ENCODE assay signal across 24 cellular contexts in the genomic region with DNA sequence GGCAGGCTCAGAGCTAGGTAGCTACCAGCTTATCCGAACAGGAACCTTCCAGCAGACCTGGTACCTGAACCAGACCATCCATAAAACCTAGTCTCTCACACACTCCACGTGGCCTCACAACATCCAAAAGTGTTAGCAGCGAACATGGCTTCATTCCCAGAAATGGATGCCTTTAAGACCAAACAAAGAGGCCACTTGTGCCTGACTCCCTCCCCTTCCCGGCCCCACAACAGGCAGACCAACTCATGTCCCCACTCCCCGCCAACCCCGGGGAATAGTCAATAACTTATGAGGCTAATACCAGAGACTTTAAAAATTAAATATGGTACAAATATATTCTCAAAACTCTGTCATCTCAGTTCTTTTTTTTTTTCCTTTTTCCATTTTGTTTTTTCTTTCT. TPM values are rescaled to one million over a fixed set of nuclear protein-coding genes. Genes with fewer than 3 reads are reported as not detected.
"Had no signal": no experiment of that assay in that cellular context is flagged by ENCODE, and none has a peak within 500 bp of the region (broad histone marks: within the 10 kb centered on the region; RNA-seq: fewer than 3 reads in every experiment).

No MANE protein-coding gene starts in this region.

- H3K27ac Mint-ChIP-seq: activated CD4-positive, alpha-beta T cell treated with anti-CD3 and anti-CD28 coated beads, Interleukin-2, amount 10 ng/mL, durations not matched to agents 24 days and 14 days; activated CD8-positive, alpha-beta T cell treated with anti-CD3 and anti-CD28 coated beads, Interleukin-2, amount 10 ng/mL, durations not matched to agents 7 days and 5 days; activated naive CD8-positive, alpha-beta T cell; mesothelial cell of epicardium had no signal

- H3K27me3 Mint-ChIP-seq: activated CD4-positive, alpha-beta T cell treated with anti-CD3 and anti-CD28 coated beads, Interleukin-2, amount 10 ng/mL, durations not matched to agents 24 days and 14 days had no signal

- H3K9me3 Mint-ChIP-seq: activated CD4-positive, alpha-beta T cell treated with anti-CD3 and anti-CD28 coated beads, Interleukin-2, amount 10 ng/mL, durations not matched to agents 24 days and 14 days; neural crest cell had no signal

- H3K36me3 Mint-ChIP-seq: activated naive CD8-positive, alpha-beta T cell had no signal

- ATAC-seq: activated CD8-positive, alpha-beta T cell treated with anti-CD3 and anti-CD28 coated beads, Interleukin-2, amount 10 ng/mL, durations not matched to agents 7 days and 5 days; gastrocnemius medialis; lower lobe of right lung had no signal

- H3K4me1 Mint-ChIP-seq: activated CD4-positive, alpha-beta T cell treated with anti-CD3 and anti-CD28 coated beads, Interleukin-2, amount 10 ng/mL, durations not matched to agents 24 days and 14 days; mesothelial cell of epicardium; neural crest cell had no signal

- DNase-seq: activated CD4-positive, alpha-beta T cell treated with anti-CD3 and anti-CD28 coated beads, Interleukin-2, amount 10 ng/mL, durations not matched to agents 24 days and 14 days; activated CD4-positive, CD25-positive, alpha-beta regulatory T cell; activated CD8-positive, alpha-beta T cell treated with anti-CD3 and anti-CD28 coated beads, Interleukin-2, amount 10 ng/mL, durations not matched to agents 7 days and 5 days; activated gamma-delta T cell treated with Interleukin-2 at 50 U/mL for 16 hours; amniotic stem cell; brain microvascular endothelial cell; cerebellar nuclear complex; dermis blood vessel endothelial cell; gastrocnemius medialis; lower lobe of right lung; ovary; SJCRH30; stimulated activated CD4-positive, alpha-beta T cell treated with anti-CD3 and anti-CD28 coated beads, Interleukin-15, amount 100 ng/mL, for 24 hours; stimulated activated CD4-positive, alpha-beta T cell treated with anti-CD3 and anti-CD28 coated beads, Interleukin-4, amount 100 ng/mL, for 24 hours; stimulated activated naive CD4-positive, alpha-beta T cell; T-helper 2 cell had no signal

- H3K4me3 Mint-ChIP-seq: activated CD4-positive, alpha-beta T cell treated with anti-CD3 and anti-CD28 coated beads, Interleukin-2, amount 10 ng/mL, durations not matched to agents 24 days and 14 days; activated CD8-positive, alpha-beta T cell treated with anti-CD3 and anti-CD28 coated beads, Interleukin-2, amount 10 ng/mL, durations not matched to agents 7 days and 5 days; activated naive CD8-positive, alpha-beta T cell; mesothelial cell of epicardium; neural crest cell had no signal

RNA-seq across cellular contexts. Expression of a gene that starts 57.2 kb away (rescaled TPM):
- total RNA-seq: activated CD4-positive, alpha-beta T cell treated with anti-CD3 and anti-CD28 coated beads, Interleukin-2, amount 10 ng/mL, durations not matched to agents 24 days and 14 days; activated CD8-positive, alpha-beta T cell treated with anti-CD3 and anti-CD28 coated beads, Interleukin-2, amount 10 ng/mL, durations not matched to agents 7 days and 5 days; dermis blood vessel endothelial cell; fibroblast of lung; gastrocnemius medialis; lower lobe of right lung; mesothelial cell of epicardium; neural crest cell; ovary; renal cortical epithelial cell; SJCRH30; skeletal muscle tissue; suprapubic skin; ureter had no signal
